3 cellular contexts compared by ENCODE assay signal in genomic region chr10:58328233-58328632, GRCh38.
"Had no signal": no experiment of that assay in that cellular context is flagged by ENCODE, and none has a peak within 500 bp of the region (broad histone marks: within the 10 kb centered on the region; RNA-seq: fewer than 3 reads in every experiment).

No MANE protein-coding gene starts in this region.

- H3K4me3 ChIP-seq: GM12878 had no signal

- DNase-seq: GDM1, GF-D8 had no signal
